ENCODE assay signal across 3 cellular contexts in the genomic region with DNA sequence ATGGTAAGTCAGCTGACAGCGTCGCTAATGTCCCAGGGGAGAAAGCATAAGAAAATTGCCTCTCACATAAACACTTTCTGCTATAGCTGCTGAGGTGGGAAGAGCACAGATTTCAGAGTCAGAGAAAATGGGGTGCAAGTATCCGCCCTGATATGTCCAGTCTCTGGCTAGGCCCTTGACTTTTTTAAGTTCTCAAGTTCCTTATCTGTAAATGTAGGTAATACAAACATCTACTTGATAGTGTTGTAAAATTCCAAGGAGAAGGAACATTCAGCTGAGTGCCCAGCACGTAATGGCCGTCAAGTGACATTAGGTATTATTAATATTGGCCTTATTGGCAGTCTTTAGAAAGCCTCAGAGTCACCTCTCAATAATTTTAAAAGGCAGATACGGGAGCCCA.
"Had no signal": no experiment of that assay in that cellular context is flagged by ENCODE, and none has a peak within 500 bp of the region (broad histone marks: within the 10 kb centered on the region; RNA-seq: fewer than 3 reads in every experiment).

No MANE protein-coding gene starts in this region.

- ATAC-seq: GM12878 had no signal

- H3K4me3 ChIP-seq: GM12878 had no signal

- DNase-seq: GDM1, GF-D8 had no signal
